23 cellular contexts compared by ENCODE assay signal in genomic region chr20:50215917-50216316, GRCh38. TPM values are rescaled to one million over a fixed set of nuclear protein-coding genes. Genes with fewer than 3 reads are reported as not detected.
DNase-seq lines count a peak whose midpoint lies in the region; ATAC-seq, FAIRE-seq and TF ChIP-seq lines count a peak whose summit lies in the region.
"Had no signal": no experiment of that assay in that cellular context is flagged by ENCODE, and none has a peak within 500 bp of the region (broad histone marks: within the 10 kb centered on the region; RNA-seq: fewer than 3 reads in every experiment).

No MANE protein-coding gene starts in this region.

- no peaks in the 10 kb centered on the region for H3K27me3 ChIP-seq in colonic mucosa
- peaks cover 1 to 43% of the 10 kb centered on the region in 2 experiments for H3K27me3 ChIP-seq in HepG2 (ENCODE audit: control insufficient read depth in 1 of 2, insufficient read depth in 2 of 2, low read length in 2 of 2)
- H3K27me3 ChIP-seq: SJSA1, tibial artery had no signal

- H3K27ac ChIP-seq in HEK293 (ENCODE audit: extremely low read depth, low read depth, low read length) (no peak overlapping the region), colonic mucosa (no peak overlapping the region), HepG2 (ENCODE audit: extremely low read length, insufficient read depth, low read length) (no peak overlapping the region)
- H3K27ac ChIP-seq: SJSA1, spleen, tibial artery had no signal

- FAIRE-seq in HepG2 (lab: Jason Lieb, UNC): peak; percentile 43
- FAIRE-seq: RCC 7860 had no signal

- intact Hi-C loops in colonic mucosa (cut with DNase I) (no loop called here), HepG2 (cut with micrococcal nuclease; ENCODE audit: unreplicated experiment) (no loop called here), CD14-positive monocyte (cut with micrococcal nuclease) (loop anchor here in 1 of 2 donors (2.0 kb wide), 1 partner anchor 15 kb away; no protein-coding TSS in a partner anchor)

- peaks cover 4% of the 10 kb centered on the region for H3K9me3 Mint-ChIP-seq in stimulated activated memory B cell treated with anti-CD40 and anti-IgM and Interleukin-4, amounts not matched to agents 10 μg/mL and 1 μg/mL and 100 μg/mL, for 72 hours
- H3K9me3 Mint-ChIP-seq in CD14-positive monocyte: peaks cover 4 to 8% (median 6%) of the 10 kb centered on the region in 7 donors

- TF ChIP-seq CTCF in HEK293 (tag by site-specific recombination; IDR thresholded peaks at IDR 0.05): no peak
- no peak for TF ChIP-seq CTCF in colonic mucosa (IDR thresholded peaks at IDR 0.05)
- no peak for TF ChIP-seq CTCF in HepG2 (CRISPR knock-in tag; IDR thresholded peaks at IDR 0.05)
- TF ChIP-seq CTCF in CD14-positive monocyte (IDR thresholded peaks at IDR 0.05): no peak

- no peaks in the 10 kb centered on the region for H4K20me1 ChIP-seq in HepG2 (ENCODE audit: insufficient read depth, low read length)

- H3K9me3 ChIP-seq in HEK293 (ENCODE audit: control insufficient read depth, insufficient read depth, low read depth, low read length) (no peaks in the 10 kb centered on the region), colonic mucosa (no peaks in the 10 kb centered on the region), HepG2 (ENCODE audit: low read length) (no peaks in the 10 kb centered on the region)
- H3K9me3 ChIP-seq: SJSA1, tibial artery had no signal

- in situ Hi-C loops in HepG2 (cut with HindIII; ENCODE audit: extremely low pct_ligation_motif_present, low pct_unique_long_range_greater_than_20kb): no loop called here

- no peak overlapping the region for H3K27ac Mint-ChIP-seq in stimulated activated memory B cell treated with anti-CD40 and anti-IgM and Interleukin-4, amounts not matched to agents 10 μg/mL and 1 μg/mL and 100 μg/mL, for 72 hours
- H3K27ac Mint-ChIP-seq in CD14-positive monocyte: peak overlapping the region in 1 of 7 donors; percentile 26
- H3K27ac Mint-ChIP-seq: memory B cell; stimulated activated naive B cell treated with anti-CD40 and anti-IgM and Interleukin-4, amounts not matched to agents 10 μg/mL and 1 μg/mL and 100 μg/mL, for 72 hours had no signal

- CTCF ChIA-PET in HEK293 (lab: Yijun Ruan, JAX) (no interaction called here), HepG2 (lab: Yijun Ruan, JAX; ENCODE audit: low intra/inter-chr PET ratio, low total read pairs) (no interaction called here)

- 0% methylated on average over 8 of the region's 8 CpGs for WGBS in HepG2 (ENCODE audit: low lambda C conversion rate)

- peaks cover 5% of the 10 kb centered on the region for H3K4me1 Mint-ChIP-seq in stimulated activated memory B cell treated with anti-CD40 and anti-IgM and Interleukin-4, amounts not matched to agents 10 μg/mL and 1 μg/mL and 100 μg/mL, for 72 hours
- peaks cover 77% of the 10 kb centered on the region for H3K4me1 Mint-ChIP-seq in CD14-positive monocyte

- H3K4me1 ChIP-seq in HEK293 (ENCODE audit: control insufficient read depth, insufficient read depth, low read length) (no peaks in the 10 kb centered on the region), colonic mucosa (no peaks in the 10 kb centered on the region), HepG2 (ENCODE audit: insufficient read depth, low read length) (peaks cover 71% of the 10 kb centered on the region)
- H3K4me1 ChIP-seq: SJSA1 had no signal

- DNase-seq in colonic mucosa (peak; percentile 44), HepG2 (ENCODE audit: low spot score) (no peak), erythroblast (lab: John Stamatoyannopoulos, UW) (no peak), CD14-positive monocyte (ENCODE audit: low spot score) (no peak), D341Med (ENCODE audit: low spot score) (no peak)
- DNase-seq: activated CD4-positive, CD25-positive, alpha-beta regulatory T cell treated with anti-CD3 and anti-CD28 coated beads, Interleukin-2, amount 50 U/mL, for 72 hours; activated gamma-delta T cell treated with Interleukin-2 at 50 U/mL for 16 hours; activated T-cell treated with anti-CD3 and anti-CD28 coated beads, Interleukin-2, amount 50 U/mL, for 1 hour; effector memory CD8-positive, alpha-beta T cell; NCI-H526; occipital lobe; spleen; stimulated activated CD4-positive, alpha-beta T cell treated with anti-CD3 and anti-CD28 coated beads, Interleukin-2, amount 100 ng/mL, for 48 hours; stimulated activated naive B cell treated with anti-CD40 and anti-IgM and Interleukin-4, amounts not matched to agents 10 μg/mL and 1 μg/mL and 100 μg/mL, for 72 hours; T-helper 1 cell had no signal

- no peaks in the 10 kb centered on the region for H3K79me2 ChIP-seq in HepG2 (ENCODE audit: insufficient read depth, low read length)

- H2AFZ ChIP-seq in HepG2 (ENCODE audit: low read length): no peak overlapping the region

- H3K36me3 ChIP-seq in HEK293 (ENCODE audit: control insufficient read depth in 2 of 2, insufficient read depth in 1 of 2, low read length in 2 of 2) (no peaks in the 10 kb centered on the region), colonic mucosa (no peaks in the 10 kb centered on the region), HepG2 (replicated peaks in 1 of 2; ENCODE audit: control insufficient read depth in 1 of 2, insufficient read depth in 2 of 2, low read length in 2 of 2) (no peaks in the 10 kb centered on the region)
- H3K36me3 ChIP-seq: SJSA1, spleen, tibial artery had no signal

- no TSS peak for BruUV-seq in HepG2 (replicated peaks; lab: Mats Ljungman, UMichigan)

- ATAC-seq in HepG2: peak; percentile 42
- ATAC-seq in stimulated activated memory B cell treated with anti-CD40 and anti-IgM and Interleukin-4, amounts not matched to agents 10 μg/mL and 1 μg/mL and 100 μg/mL, for 72 hours: peak; percentile 51
- no peak for ATAC-seq in HG03460 (IDR thresholded peaks at IDR 0.05; ENCODE audit: unreplicated experiment)
- ATAC-seq: effector memory CD8-positive, alpha-beta T cell; stimulated activated naive B cell treated with anti-CD40 and anti-IgM and Interleukin-4, amounts not matched to agents 10 μg/mL and 1 μg/mL and 100 μg/mL, for 72 hours had no signal

- peaks cover 87% of the 10 kb centered on the region for H3K27me3 Mint-ChIP-seq in stimulated activated memory B cell treated with anti-CD40 and anti-IgM and Interleukin-4, amounts not matched to agents 10 μg/mL and 1 μg/mL and 100 μg/mL, for 72 hours
- H3K27me3 Mint-ChIP-seq in CD14-positive monocyte (ENCODE audit: low read depth in 3 of 3): peaks cover 0 to 17% (median 1%) of the 10 kb centered on the region in 3 donors

- no peak overlapping the region for H3K4me3 ChIP-seq in HEK293 (ENCODE audit: low read depth, low read length)
- no peak overlapping the region for H3K4me3 ChIP-seq in colonic mucosa
- peak overlapping the region; percentile 7 to 63 (median 48); a peak in 5 of 6 replicates for H3K4me3 ChIP-seq in HepG2 (replicated peaks in 1 of 3; ENCODE audit: insufficient read depth in 1 of 3, low read depth in 2 of 3, low read length in 3 of 3)
- H3K4me3 ChIP-seq: SJSA1, spleen, tibial artery had no signal

- no peaks in the 10 kb centered on the region for H3K36me3 Mint-ChIP-seq in stimulated activated memory B cell treated with anti-CD40 and anti-IgM and Interleukin-4, amounts not matched to agents 10 μg/mL and 1 μg/mL and 100 μg/mL, for 72 hours
- H3K36me3 Mint-ChIP-seq in CD14-positive monocyte: peaks cover 4 to 6% of the 10 kb centered on the region in 2 donors
- H3K36me3 Mint-ChIP-seq: brain, memory B cell had no signal

- peak overlapping the region; percentile 67 for H3K4me2 ChIP-seq in HepG2 (ENCODE audit: low read depth, low read length)

- H3K9ac ChIP-seq in colonic mucosa (ENCODE audit: low read depth in 2 of 2, low read length in 2 of 2) (no peak overlapping the region), HepG2 (ENCODE audit: insufficient read depth, low read depth, low read length) (peak overlapping the region; percentile 29; the same call in 1 of the 2 replicates)

- TF ChIP-seq POLR2A in HepG2 (IDR thresholded peaks at IDR 0.05; ENCODE audit: insufficient read depth in 1 of 2, low read depth in 2 of 2, low read length in 2 of 2) (no peak), erythroblast (IDR thresholded peaks at IDR 0.05; ENCODE audit: low read length) (no peak)

- POLR2A ChIA-PET in HEK293 (lab: Yijun Ruan, JAX): no interaction called here
- POLR2A ChIA-PET in HepG2 (lab: Yijun Ruan, JAX): interaction anchor here (1.1 to 1.7 kb wide), 5 partner anchors 19 to 153 kb away, joined by 3 to 10 read pairs (median 4); partner anchors contain the start of gene CEBPB

- H3K4me3 Mint-ChIP-seq in stimulated activated memory B cell treated with anti-CD40 and anti-IgM and Interleukin-4, amounts not matched to agents 10 μg/mL and 1 μg/mL and 100 μg/mL, for 72 hours: no peak overlapping the region
- no peak overlapping the region for H3K4me3 Mint-ChIP-seq in CD14-positive monocyte
- H3K4me3 Mint-ChIP-seq: brain; effector memory CD8-positive, alpha-beta T cell; memory B cell; stimulated activated naive B cell treated with anti-CD40 and anti-IgM and Interleukin-4, amounts not matched to agents 10 μg/mL and 1 μg/mL and 100 μg/mL, for 72 hours had no signal

- TF ChIP-seq RAD21 in HepG2 (CRISPR knock-in tag; IDR thresholded peaks at IDR 0.05): no peak

- TF ChIP-seq EP300 in HepG2 (IDR thresholded peaks at IDR 0.05; ENCODE audit: low read depth in 2 of 2, low read length in 2 of 2) (no peak), HepG2 (CRISPR knock-in tag; IDR thresholded peaks at IDR 0.05; ENCODE audit: borderline replicate concordance) (no peak)

RNA-seq across cellular contexts. Expression of gene CEBPB, which starts 25.3 kb away (rescaled TPM):
- total RNA-seq in colonic mucosa (10 to 100 TPM; 32.0 to 34.0 TPM), HepG2 (2016; rRNA removed; fragmentation: Illumina TruSeq; extraction: Trizol) (12.1 and 18.5 TPM in 2 replicates)
- 9.1 and 9.9 TPM in 2 replicates for total RNA-seq in HepG2 (2016; cell fraction: cytosol; rRNA removed; fragmentation: Illumina TruSeq; extraction: Trizol; ENCODE audit: low read depth)
- total RNA-seq in HepG2 (2016; cell fraction: insoluble cytoplasmic fraction; rRNA removed; fragmentation: Illumina TruSeq; extraction: Trizol): 11.0 and 17.4 TPM in 2 replicates
- total RNA-seq in HepG2 (2016; cell fraction: membrane; rRNA removed; fragmentation: Illumina TruSeq; extraction: Trizol): 19.9 and 21.0 TPM in 2 replicates
- total RNA-seq in HepG2 (2016; cell fraction: nucleus; rRNA removed; fragmentation: Illumina TruSeq; extraction: Trizol): 8.1 and 9.8 TPM in 2 replicates
- polyA plus RNA-seq in HepG2 (2011; rRNA removed) (28.2 and 43.0 TPM in 2 replicates), CD14-positive monocyte (10 to 100 TPM; 52.4 to 80.8 TPM)
- polyA plus RNA-seq in HepG2 (2011; cell fraction: cytosol; rRNA removed): 31.3 and 41.1 TPM in 2 replicates
- 47.8 and 49.8 TPM in 2 replicates for polyA plus RNA-seq in HepG2 (2011; cell fraction: nucleus; rRNA removed)
- 33.9 and 49.4 TPM in 2 replicates for polyA plus RNA-seq in HepG2 (2012)
- 8.7 and 9.3 TPM in 2 replicates for polyA plus RNA-seq in HepG2 (2016; cell fraction: cytosol; fragmentation: Illumina TruSeq; extraction: Trizol; ENCODE audit: low read depth)
- 24.7 and 26.6 TPM in 2 replicates for polyA plus RNA-seq in HepG2 (2016; cell fraction: insoluble cytoplasmic fraction; fragmentation: Illumina TruSeq; extraction: Trizol; ENCODE audit: low read depth)
- 16.8 and 19.0 TPM in 2 replicates for polyA plus RNA-seq in HepG2 (2016; cell fraction: membrane; fragmentation: Illumina TruSeq; extraction: Trizol; ENCODE audit: low read depth)
- 21.1 and 24.6 TPM in 2 replicates for polyA plus RNA-seq in HepG2 (2016; cell fraction: nucleus; fragmentation: Illumina TruSeq; extraction: Trizol; ENCODE audit: insufficient read depth, low read depth)
- 12.1 and 28.5 TPM in 2 replicates for polyA minus RNA-seq in HepG2 (2011; rRNA and poly(A)+ RNA removed; ENCODE audit: low replicate concordance)
- polyA minus RNA-seq in HepG2 (2011; cell fraction: cytosol; rRNA and poly(A)+ RNA removed): 56.9 and 63.6 TPM in 2 replicates
- 21.4 and 26.7 TPM in 2 replicates for polyA minus RNA-seq in HepG2 (2011; cell fraction: nucleus; rRNA and poly(A)+ RNA removed)

Comparison
In these comparisons a context has a peak if more than half of its experiments do, and no peak if none do; other contexts are left out.
1. H3K4me3 ChIP-seq: peak in HepG2 (3 of 3); none in HEK293 (single experiment) and colonic mucosa (single experiment).
2. Of the 63 proteins assayed by ChIP-seq in both HepG2 and HEK293: peak only in HepG2: ZNF292 and ZNF768; only in HEK293: none; in both: none; in neither: 61.